21 cellular contexts compared by ENCODE assay signal in genomic region chr19:18908917-18909619, GRCh38. TPM values are rescaled to one million over a fixed set of nuclear protein-coding genes. Genes with fewer than 3 reads are reported as not detected.
"Had no signal": no experiment of that assay in that cellular context is flagged by ENCODE, and none has a peak within 500 bp of the region (broad histone marks: within the 10 kb centered on the region; RNA-seq: fewer than 3 reads in every experiment).

No MANE protein-coding gene starts in this region.

- H3K4me1 ChIP-seq: prostate gland, upper lobe of right lung had no signal

- H3K9me3 ChIP-seq: left ventricle myocardium inferior, prostate gland, upper lobe of right lung had no signal

- H3K4me3 ChIP-seq: coronary artery, left ventricle myocardium inferior, prostate gland, upper lobe of right lung had no signal

- H3K27ac ChIP-seq: coronary artery, left ventricle myocardium inferior, prostate gland, upper lobe of right lung had no signal

- H3K27me3 ChIP-seq: upper lobe of right lung had no signal

- ATAC-seq: activated CD4-positive, CD25-positive, alpha-beta regulatory T cell treated with anti-CD3 and anti-CD28 coated beads, Interleukin-2, amount 50 U/mL, for 24 hours; activated naive CD8-positive, alpha-beta T cell treated with anti-CD3 and anti-CD28 coated beads, Interleukin-2, amount 50 U/mL, for 24 hours; activated T-cell treated with anti-CD3 and anti-CD28 coated beads, Interleukin-2, amount 50 U/mL, for 72 hours; natural killer cell treated with Interleukin-12 subunit alpha and Interleukin-12 subunit beta and Interleukin-15 and Interleukin-18, amount 100 ng/mL, for 72 hours; stimulated activated naive CD8-positive, alpha-beta T cell treated with anti-CD3 and anti-CD28 coated beads, Interleukin-15, Interleukin-2, amounts not matched to agents 100 U/mL and 50 U/mL, for 24 hours; upper lobe of right lung had no signal

- DNase-seq: activated CD4-positive, alpha-beta memory T cell treated with anti-CD3 and anti-CD28 coated beads, Interleukin-2, amount 10 ng/mL, durations not matched to agents 7 days and 5 days; activated CD4-positive, alpha-beta T cell treated with anti-CD3 and anti-CD28 coated beads, Interleukin-2, amount 10 ng/mL, durations not matched to agents 24 days and 14 days; activated effector memory CD4-positive, alpha-beta T cell treated with Interleukin-2 at 50 U/mL for 16 hours; activated naive CD4-positive, alpha-beta T cell treated with anti-CD3 and anti-CD28 coated beads, Interleukin-2, amount 50 U/mL, for 16 hours; activated naive CD8-positive, alpha-beta T cell treated with anti-CD3 and anti-CD28 coated beads, Interleukin-2, amount 50 U/mL, for 24 hours; activated T-cell treated with anti-CD3 and anti-CD28 coated beads, Interleukin-2, amount 50 U/mL, for 72 hours; aorta; effector CD8-positive, alpha-beta T cell; erythroblast; foreskin fibroblast; left ventricle myocardium inferior; stimulated activated CD4-positive, alpha-beta T cell treated with anti-CD3 and anti-CD28 coated beads, Interleukin-12 subunit alpha, Interleukin-12 subunit beta, amount 100 ng/mL, for 4 hours; stimulated activated CD4-positive, alpha-beta T cell treated with anti-CD3 and anti-CD28 coated beads, Interleukin-4, amount 100 ng/mL, for 4 hours; stimulated activated naive CD8-positive, alpha-beta T cell treated with anti-CD3 and anti-CD28 coated beads, Interleukin-15, Interleukin-2, amounts not matched to agents 100 U/mL and 50 U/mL, for 24 hours; T-helper 2 cell; upper lobe of right lung had no signal

RNA-seq across cellular contexts. Expression of gene CERS1, which starts 13.1 kb away (rescaled TPM):
- total RNA-seq: activated CD4-positive, alpha-beta memory T cell treated with anti-CD3 and anti-CD28 coated beads, Interleukin-2, amount 10 ng/mL, durations not matched to agents 7 days and 5 days; activated T-cell treated with anti-CD3 and anti-CD28 coated beads, Interleukin-2, amount 50 U/mL, for 72 hours; natural killer cell treated with Interleukin-12 subunit alpha and Interleukin-12 subunit beta and Interleukin-15 and Interleukin-18, amount 100 ng/mL, for 72 hours; subcutaneous adipose tissue; upper lobe of right lung had no signal

RNA-seq across cellular contexts. Expression of gene HOMER3, which starts 31.9 kb away (rescaled TPM):
- total RNA-seq: activated CD4-positive, alpha-beta memory T cell treated with anti-CD3 and anti-CD28 coated beads, Interleukin-2, amount 10 ng/mL, durations not matched to agents 7 days and 5 days had no signal
